2 cellular contexts compared by ENCODE assay signal in the genomic region with DNA sequence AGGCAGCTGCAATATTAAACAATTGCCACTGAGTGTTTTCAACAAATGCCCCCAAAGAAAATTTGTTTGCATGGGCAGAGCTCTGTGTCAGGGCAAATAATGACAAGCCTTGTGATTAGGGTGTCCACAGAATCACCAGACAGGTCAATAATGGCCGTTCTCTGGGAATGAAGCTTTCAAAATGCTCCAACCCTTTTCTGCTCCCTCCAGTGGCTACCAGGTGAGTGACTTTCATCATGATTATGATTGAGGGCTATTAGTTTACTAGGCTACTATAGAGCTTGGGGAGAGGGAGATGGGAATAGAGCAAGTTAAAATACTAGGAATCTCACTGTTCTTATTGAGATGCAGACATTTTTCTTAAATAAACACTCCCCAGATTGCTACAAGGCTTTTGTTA.
TF ChIP-seq lines count a peak whose summit lies in the region.

No MANE protein-coding gene starts in this region.

TF ChIP-seq in HepG2, 621 proteins besides CTCF, POLR2A, EP300 and RAD21 (continued from another document and continues in another):
- TF ChIP-seq LRRFIP1 (CRISPR knock-in tag; conservative IDR thresholded peaks at IDR 0.05) (no peak), PHF8 (CRISPR knock-in tag; IDR thresholded peaks at IDR 0.05) (no peak), TEAD2 (CRISPR knock-in tag; IDR thresholded peaks at IDR 0.05) (no peak), SOX5 (CRISPR knock-in tag; IDR thresholded peaks at IDR 0.05; ENCODE audit: borderline replicate concordance) (no peak), ETV6 (CRISPR knock-in tag; conservative IDR thresholded peaks at IDR 0.05) (no peak), PHF20 (CRISPR knock-in tag; IDR thresholded peaks at IDR 0.05) (no peak), ZFP41 (CRISPR knock-in tag; IDR thresholded peaks at IDR 0.05; ENCODE audit: borderline replicate concordance) (no peak), ZNF329 (CRISPR knock-in tag; IDR thresholded peaks at IDR 0.05; ENCODE audit: low read depth) (no peak), DZIP1 (CRISPR knock-in tag; IDR thresholded peaks at IDR 0.05) (no peak), DPF2 (CRISPR knock-in tag; IDR thresholded peaks at IDR 0.05; ENCODE audit: borderline replicate concordance, low read depth) (no peak), TBP (CRISPR knock-in tag; IDR thresholded peaks at IDR 0.05) (no peak), DR1 (CRISPR knock-in tag; IDR thresholded peaks at IDR 0.05) (no peak), ZSCAN20 (CRISPR knock-in tag; IDR thresholded peaks at IDR 0.05; ENCODE audit: borderline replicate concordance) (no peak)

TF ChIP-seq in WTC11, 78 proteins besides CTCF, POLR2A, EP300 and RAD21 (continued from another document):
- no peak for TF ChIP-seq IRF1 (CRISPR knock-in tag; IDR thresholded peaks at IDR 0.05)
- no peak for TF ChIP-seq SMAD4 (CRISPR knock-in tag; IDR thresholded peaks at IDR 0.05)
- no peak for TF ChIP-seq CBFB (CRISPR knock-in tag; IDR thresholded peaks at IDR 0.05; ENCODE audit: low read depth)
- TF ChIP-seq FOXJ3 (CRISPR knock-in tag; IDR thresholded peaks at IDR 0.05; ENCODE audit: borderline replicate concordance), result no peak
- no peak for TF ChIP-seq RORB (CRISPR knock-in tag; IDR thresholded peaks at IDR 0.05)
- no peak for TF ChIP-seq GABPB1 (CRISPR knock-in tag; IDR thresholded peaks at IDR 0.05)
- TF ChIP-seq, protein P1, sequence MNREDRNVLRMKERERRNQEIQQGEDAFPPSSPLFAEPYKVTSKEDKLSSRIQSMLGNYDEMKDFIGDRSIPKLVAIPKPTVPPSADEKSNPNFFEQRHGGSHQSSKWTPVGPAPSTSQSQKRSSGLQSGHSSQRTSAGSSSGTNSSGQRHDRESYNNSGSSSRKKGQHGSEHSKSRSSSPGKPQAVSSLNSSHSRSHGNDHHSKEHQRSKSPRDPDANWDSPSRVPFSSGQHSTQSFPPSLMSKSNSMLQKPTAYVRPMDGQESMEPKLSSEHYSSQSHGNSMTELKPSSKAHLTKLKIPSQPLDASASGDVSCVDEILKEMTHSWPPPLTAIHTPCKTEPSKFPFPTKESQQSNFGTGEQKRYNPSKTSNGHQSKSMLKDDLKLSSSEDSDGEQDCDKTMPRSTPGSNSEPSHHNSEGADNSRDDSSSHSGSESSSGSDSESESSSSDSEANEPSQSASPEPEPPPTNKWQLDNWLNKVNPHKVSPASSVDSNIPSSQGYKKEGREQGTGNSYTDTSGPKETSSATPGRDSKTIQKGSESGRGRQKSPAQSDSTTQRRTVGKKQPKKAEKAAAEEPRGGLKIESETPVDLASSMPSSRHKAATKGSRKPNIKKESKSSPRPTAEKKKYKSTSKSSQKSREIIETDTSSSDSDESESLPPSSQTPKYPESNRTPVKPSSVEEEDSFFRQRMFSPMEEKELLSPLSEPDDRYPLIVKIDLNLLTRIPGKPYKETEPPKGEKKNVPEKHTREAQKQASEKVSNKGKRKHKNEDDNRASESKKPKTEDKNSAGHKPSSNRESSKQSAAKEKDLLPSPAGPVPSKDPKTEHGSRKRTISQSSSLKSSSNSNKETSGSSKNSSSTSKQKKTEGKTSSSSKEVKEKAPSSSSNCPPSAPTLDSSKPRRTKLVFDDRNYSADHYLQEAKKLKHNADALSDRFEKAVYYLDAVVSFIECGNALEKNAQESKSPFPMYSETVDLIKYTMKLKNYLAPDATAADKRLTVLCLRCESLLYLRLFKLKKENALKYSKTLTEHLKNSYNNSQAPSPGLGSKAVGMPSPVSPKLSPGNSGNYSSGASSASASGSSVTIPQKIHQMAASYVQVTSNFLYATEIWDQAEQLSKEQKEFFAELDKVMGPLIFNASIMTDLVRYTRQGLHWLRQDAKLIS (CRISPR knock-in tag; IDR thresholded peaks at IDR 0.05; ENCODE audit: borderline replicate concordance), result no peak
- TF ChIP-seq, protein P2, sequence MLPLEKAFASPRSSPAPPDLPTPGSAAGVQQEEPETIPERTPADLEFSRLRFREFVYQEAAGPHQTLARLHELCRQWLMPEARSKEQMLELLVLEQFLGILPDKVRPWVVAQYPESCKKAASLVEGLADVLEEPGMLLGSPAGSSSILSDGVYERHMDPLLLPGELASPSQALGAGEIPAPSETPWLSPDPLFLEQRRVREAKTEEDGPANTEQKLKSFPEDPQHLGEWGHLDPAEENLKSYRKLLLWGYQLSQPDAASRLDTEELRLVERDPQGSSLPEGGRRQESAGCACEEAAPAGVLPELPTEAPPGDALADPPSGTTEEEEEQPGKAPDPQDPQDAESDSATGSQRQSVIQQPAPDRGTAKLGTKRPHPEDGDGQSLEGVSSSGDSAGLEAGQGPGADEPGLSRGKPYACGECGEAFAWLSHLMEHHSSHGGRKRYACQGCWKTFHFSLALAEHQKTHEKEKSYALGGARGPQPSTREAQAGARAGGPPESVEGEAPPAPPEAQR (CRISPR knock-in tag; IDR thresholded peaks at IDR 0.05), result no peak
- no peak for TF ChIP-seq PRRX2 (CRISPR knock-in tag; IDR thresholded peaks at IDR 0.05)
- TF ChIP-seq RELA (CRISPR knock-in tag; IDR thresholded peaks at IDR 0.05; ENCODE audit: borderline replicate concordance), result no peak
- no peak for TF ChIP-seq ATF3 (CRISPR knock-in tag; conservative IDR thresholded peaks at IDR 0.05)
- no peak for TF ChIP-seq ATF1 (CRISPR knock-in tag; IDR thresholded peaks at IDR 0.05)
- no peak for TF ChIP-seq KAT7 (CRISPR knock-in tag; IDR thresholded peaks at IDR 0.05; ENCODE audit: borderline replicate concordance)
